24 cellular contexts compared by ENCODE assay signal in the genomic region with DNA sequence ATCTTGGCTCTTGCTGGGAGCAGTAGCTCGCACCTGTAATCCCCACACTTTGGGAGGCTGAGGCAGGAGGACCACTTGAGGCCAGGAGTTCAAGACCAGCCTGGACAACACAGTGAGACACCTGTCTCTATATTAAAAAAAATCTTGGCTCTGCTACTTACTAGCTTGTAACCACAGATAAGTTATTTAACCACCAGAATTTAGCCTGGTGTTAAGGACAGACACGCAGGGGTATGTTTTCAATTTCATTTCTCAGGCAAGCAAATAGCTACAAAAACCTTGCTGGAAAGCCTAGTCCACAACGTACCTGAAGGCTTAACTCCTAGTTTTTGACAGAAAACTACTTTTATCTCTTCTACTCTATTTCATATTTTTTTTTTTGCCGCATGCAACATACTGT. TPM values are rescaled to one million over a fixed set of nuclear protein-coding genes. Genes with fewer than 3 reads are reported as not detected.
DNase-seq lines count a peak whose midpoint lies in the region; ATAC-seq and TF ChIP-seq lines count a peak whose summit lies in the region.
"Had no signal": no experiment of that assay in that cellular context is flagged by ENCODE, and none has a peak within 500 bp of the region (broad histone marks: within the 10 kb centered on the region; RNA-seq: fewer than 3 reads in every experiment).

No MANE protein-coding gene starts in this region.

- H3K27me3 ChIP-seq in MM.1S (replicated peaks; ENCODE audit: insufficient read depth, low read length) (no peaks in the 10 kb centered on the region), brain microvascular endothelial cell (replicated peaks) (no peaks in the 10 kb centered on the region)
- H3K27me3 ChIP-seq: colonic mucosa, neural progenitor cell, tibial artery had no signal

- peak overlapping the region; percentile 74 for H3K4me2 ChIP-seq in MM.1S (ENCODE audit: low read depth, low read length)
- H3K4me2 ChIP-seq: neural progenitor cell had no signal

- H3F3A ChIP-seq in MM.1S (ENCODE audit: insufficient read depth, low read length): peaks cover 12% of the 10 kb centered on the region

- H3K27ac ChIP-seq in MM.1S (ENCODE audit: low read length) (peak overlapping the region; percentile 68; the same call in 1 of the 2 replicates), brain microvascular endothelial cell (no peak overlapping the region)
- H3K27ac ChIP-seq: colonic mucosa, HL-60, neural progenitor cell, tibial artery had no signal

- H3K9me3 ChIP-seq in MM.1S (replicated peaks; ENCODE audit: insufficient read depth, low read length): no peaks in the 10 kb centered on the region
- H3K9me3 ChIP-seq: colonic mucosa, tibial artery had no signal

- H3K4me1 ChIP-seq in MM.1S (ENCODE audit: low read length): peaks cover 13% of the 10 kb centered on the region
- H3K4me1 ChIP-seq: colonic mucosa, neural progenitor cell, tibial artery had no signal

- ATAC-seq in GM19025 (IDR thresholded peaks at IDR 0.05; ENCODE audit: low read depth, unreplicated experiment) (peak; percentile 78), GM21786 (IDR thresholded peaks at IDR 0.05; ENCODE audit: unreplicated experiment) (peak; percentile 59), HG03097 (IDR thresholded peaks at IDR 0.05; ENCODE audit: low FRiP score, unreplicated experiment) (peak; percentile 74), GM19397 (IDR thresholded peaks at IDR 0.05; ENCODE audit: unreplicated experiment) (no peak)
- ATAC-seq: stimulated activated memory B cell treated with anti-CD40 and anti-IgM and Interleukin-4, amounts not matched to agents 10 μg/mL and 1 μg/mL and 100 μg/mL, for 72 hours; T-cell had no signal

- H2AFZ ChIP-seq in MM.1S (ENCODE audit: low read length): peak overlapping the region; percentile 62
- H2AFZ ChIP-seq: neural progenitor cell had no signal

- no peaks in the 10 kb centered on the region for H4K20me1 ChIP-seq in MM.1S (ENCODE audit: insufficient read depth, low read length)

- peaks cover 4% of the 10 kb centered on the region for H3K36me3 Mint-ChIP-seq in chondrocyte (ENCODE audit: low read depth)
- H3K36me3 Mint-ChIP-seq: activated naive CD4-positive, alpha-beta T cell treated with anti-CD3 and anti-CD28 coated beads, Interleukin-2, amount 10 ng/mL, durations not matched to agents 7 days and 5 days had no signal

- no peaks in the 10 kb centered on the region for H3K27me3 Mint-ChIP-seq in chondrocyte (ENCODE audit: low read depth)
- H3K27me3 Mint-ChIP-seq: activated naive CD4-positive, alpha-beta T cell treated with anti-CD3 and anti-CD28 coated beads, Interleukin-2, amount 10 ng/mL, durations not matched to agents 7 days and 5 days; IgD-negative memory B cell; stimulated activated memory B cell treated with anti-CD40 and anti-IgM and Interleukin-4, amounts not matched to agents 10 μg/mL and 1 μg/mL and 100 μg/mL, for 72 hours; T-cell had no signal

- in situ Hi-C loops in brain microvascular endothelial cell (cut with HindIII; ENCODE audit: low pct_ligation_motif_present, low sequenced_read_pairs): no loop called here

- H3K9me3 Mint-ChIP-seq in chondrocyte (ENCODE audit: low read depth): no peaks in the 10 kb centered on the region
- H3K9me3 Mint-ChIP-seq: activated naive CD4-positive, alpha-beta T cell treated with anti-CD3 and anti-CD28 coated beads, Interleukin-2, amount 10 ng/mL, durations not matched to agents 7 days and 5 days; neural progenitor cell; T-cell had no signal

- H3K36me3 ChIP-seq in MM.1S (replicated peaks; ENCODE audit: insufficient read depth, low read length) (no peaks in the 10 kb centered on the region), brain microvascular endothelial cell (replicated peaks) (peaks cover 3% of the 10 kb centered on the region)
- H3K36me3 ChIP-seq: colonic mucosa, neural progenitor cell had no signal

- no peak overlapping the region for H3K4me3 Mint-ChIP-seq in chondrocyte (ENCODE audit: unreplicated experiment)
- H3K4me3 Mint-ChIP-seq: activated naive CD4-positive, alpha-beta T cell treated with anti-CD3 and anti-CD28 coated beads, Interleukin-2, amount 10 ng/mL, durations not matched to agents 7 days and 5 days; IgD-negative memory B cell; neural progenitor cell; stimulated activated memory B cell treated with anti-CD40 and anti-IgM and Interleukin-4, amounts not matched to agents 10 μg/mL and 1 μg/mL and 100 μg/mL, for 72 hours; T-cell had no signal

- peak; percentile 84 for DNase-seq in MM.1S
- no peak for DNase-seq in brain microvascular endothelial cell
- no peak for DNase-seq in chondrocyte (ENCODE audit: low spot score)
- DNase-seq in NCI-H2107 (lab: John Stamatoyannopoulos, UW): no peak
- DNase-seq: activated CD4-positive, alpha-beta T cell treated with anti-CD3 and anti-CD28 coated beads, Interleukin-2, amount 50 U/mL, for 1 hour; activated naive CD4-positive, alpha-beta T cell treated with anti-CD3 and anti-CD28 coated beads, Interleukin-2, amount 10 ng/mL, durations not matched to agents 7 days and 5 days; Calu3; colonic mucosa; foreskin melanocyte; GDM1; NCI-H2029; NCI-H510A treated with DMSO at 0.1 percent for 48 hours; retina; SHP77; T-cell; tibial artery had no signal

- no peaks in the 10 kb centered on the region for H3K9me2 ChIP-seq in MM.1S (replicated peaks; ENCODE audit: insufficient read depth, low read length)

- no peak overlapping the region for H3K27ac Mint-ChIP-seq in chondrocyte (ENCODE audit: unreplicated experiment)
- H3K27ac Mint-ChIP-seq: activated naive CD4-positive, alpha-beta T cell treated with anti-CD3 and anti-CD28 coated beads, Interleukin-2, amount 10 ng/mL, durations not matched to agents 7 days and 5 days; IgD-negative memory B cell; neural progenitor cell; stimulated activated memory B cell treated with anti-CD40 and anti-IgM and Interleukin-4, amounts not matched to agents 10 μg/mL and 1 μg/mL and 100 μg/mL, for 72 hours; T-cell had no signal

- H3K4me3 ChIP-seq in MM.1S (ENCODE audit: low read length) (peak overlapping the region; percentile 46), brain microvascular endothelial cell (ENCODE audit: low read depth, low read length) (no peak overlapping the region)
- H3K4me3 ChIP-seq: colonic mucosa, neural progenitor cell, tibial artery had no signal

- H3K9ac ChIP-seq in MM.1S (ENCODE audit: low read length): peak overlapping the region; percentile 29; the same call in 1 of the 2 replicates
- H3K9ac ChIP-seq: neural progenitor cell had no signal

- no peak for TF ChIP-seq CTCF in MM.1S (IDR thresholded peaks at IDR 0.05; ENCODE audit: low read length)
- no peak for TF ChIP-seq CTCF in brain microvascular endothelial cell (IDR thresholded peaks at IDR 0.05; ENCODE audit: low read depth, low read length, missing control alignments)
- TF ChIP-seq CTCF in chondrocyte (IDR thresholded peaks at IDR 0.05): no peak

- H3K4me1 Mint-ChIP-seq in chondrocyte (ENCODE audit: low read depth): no peaks in the 10 kb centered on the region
- H3K4me1 Mint-ChIP-seq: neural progenitor cell, T-cell had no signal

- H3K79me2 ChIP-seq in MM.1S (ENCODE audit: low read length): no peaks in the 10 kb centered on the region

RNA-seq across cellular contexts. Expression of a gene that starts 24.8 kb away (rescaled TPM):
- total RNA-seq in chondrocyte: 0.15 TPM in 1 of 3 replicates, not detected in the others
